Comparison of ENCODE assay signal across 9 cellular contexts in the genomic region with DNA sequence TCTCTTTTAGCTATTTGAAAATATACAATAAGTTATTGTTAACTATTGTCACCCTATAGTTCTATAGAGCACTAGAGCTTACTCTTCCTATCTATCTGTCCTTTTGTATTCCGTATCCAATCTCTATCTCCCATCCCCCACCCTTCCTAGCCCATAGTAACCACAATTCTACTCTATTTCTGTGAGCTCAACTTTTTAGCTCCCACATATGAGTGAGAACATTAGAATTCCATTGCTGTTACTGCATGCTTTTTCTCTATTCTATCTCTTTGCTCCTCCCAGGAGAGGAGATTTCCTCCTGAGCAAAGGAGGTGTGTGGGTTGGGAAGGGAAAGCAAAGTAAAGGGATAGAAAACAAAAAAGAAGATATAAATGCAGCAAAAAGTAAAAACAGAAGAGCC.
DNase-seq lines count a peak whose midpoint lies in the region; ATAC-seq and TF ChIP-seq lines count a peak whose summit lies in the region.
"Had no signal": no experiment of that assay in that cellular context is flagged by ENCODE, and none has a peak within 500 bp of the region (broad histone marks: within the 10 kb centered on the region; RNA-seq: fewer than 3 reads in every experiment).

No MANE protein-coding gene starts in this region.

- H3K9me3 Mint-ChIP-seq in chondrocyte (ENCODE audit: low read depth), result no peaks in the 10 kb centered on the region
- H3K9me3 Mint-ChIP-seq in mesothelial cell of epicardium, result no peaks in the 10 kb centered on the region

- TF ChIP-seq POLR2A in heart left ventricle (IDR thresholded peaks at IDR 0.05), result no peak
- no peak for TF ChIP-seq POLR2A in uterus (IDR thresholded peaks at IDR 0.05)

- H3K27me3 ChIP-seq in heart left ventricle (no peaks in the 10 kb centered on the region), uterus (no peaks in the 10 kb centered on the region)

- peak overlapping the region in 1 of 12 donors; percentile 6 for H3K4me3 ChIP-seq in heart left ventricle
- no peak overlapping the region for H3K4me3 ChIP-seq in uterus

- intact Hi-C loops in heart left ventricle (cut with DNase I) (no loop called here), Right ventricle myocardium inferior (cut with DNase I) (loop anchor here (10.0 kb wide), 1 partner anchor 65 kb away; no protein-coding TSS in a partner anchor), uterus (cut with DNase I; ENCODE audit: low total_unique reads) (no loop called here)

- peak overlapping the region; percentile 91 for H3K27ac Mint-ChIP-seq in chondrocyte (ENCODE audit: unreplicated experiment)
- peak overlapping the region; percentile 52 for H3K27ac Mint-ChIP-seq in mesothelial cell of epicardium

- WGBS in heart left ventricle, 4 donors, result 62 to 74% (median 66%) methylated on average over 1 of the region's 1 CpG

- H3K27me3 Mint-ChIP-seq in chondrocyte (ENCODE audit: low read depth), result no peaks in the 10 kb centered on the region
- H3K27me3 Mint-ChIP-seq in mesothelial cell of epicardium (ENCODE audit: low read depth), result no peaks in the 10 kb centered on the region

- no peaks in the 10 kb centered on the region for H3K36me3 Mint-ChIP-seq in chondrocyte (ENCODE audit: low read depth)
- no peaks in the 10 kb centered on the region for H3K36me3 Mint-ChIP-seq in mesothelial cell of epicardium

- H3K4me3 Mint-ChIP-seq in chondrocyte (ENCODE audit: unreplicated experiment) (no peak overlapping the region), mesothelial cell of epicardium (no peak overlapping the region)

- DNase-seq in heart left ventricle (no peak), Right ventricle myocardium inferior (ENCODE audit: missing footprints) (no peak), chondrocyte (ENCODE audit: low spot score) (no peak), mesothelial cell of epicardium (ENCODE audit: low spot score in 2 of 2, unreplicated experiment in 2 of 2) (no peak), uterus (no peak), GM10266 (ENCODE audit: extremely low spot score) (no peak), NCI-H748 treated with DMSO at 0.1 percent for 48 hours (lab: John Stamatoyannopoulos, UW) (no peak)
- DNase-seq: activated CD8-positive, alpha-beta memory T cell treated with anti-CD3 and anti-CD28 coated beads for 24 hours had no signal

- peak overlapping the region in 10 of 12 donors; percentile 58 to 92 (median 74) for H3K27ac ChIP-seq in heart left ventricle
- H3K27ac ChIP-seq in uterus, result peak overlapping the region; percentile 70 to 78

- ATAC-seq in heart left ventricle, result peak in 2 of 4 donors; percentile 32 to 60
- no peak for ATAC-seq in Right ventricle myocardium inferior
- ATAC-seq in HG03520 (IDR thresholded peaks at IDR 0.05; ENCODE audit: unreplicated experiment), result no peak

- H3K4me1 ChIP-seq in heart left ventricle (peaks cover 0 to 44% (median 24%) of the 10 kb centered on the region in 12 donors), uterus (peaks cover 0 to 13% of the 10 kb centered on the region in 2 donors)

- H3K9me3 ChIP-seq in heart left ventricle (no peaks in the 10 kb centered on the region), uterus (no peaks in the 10 kb centered on the region)

- no peaks in the 10 kb centered on the region for H3K36me3 ChIP-seq in heart left ventricle
- H3K36me3 ChIP-seq in uterus, result no peaks in the 10 kb centered on the region

- H3K4me1 Mint-ChIP-seq in chondrocyte (ENCODE audit: low read depth), result peaks cover 36% of the 10 kb centered on the region
- peaks cover 23% of the 10 kb centered on the region for H3K4me1 Mint-ChIP-seq in mesothelial cell of epicardium

- no peak for TF ChIP-seq CTCF in heart left ventricle (IDR thresholded peaks at IDR 0.05)
- TF ChIP-seq CTCF in chondrocyte (IDR thresholded peaks at IDR 0.05), result no peak
- no peak for TF ChIP-seq CTCF in mesothelial cell of epicardium (IDR thresholded peaks at IDR 0.05; ENCODE audit: unreplicated experiment)
- no peak for TF ChIP-seq CTCF in uterus (IDR thresholded peaks at IDR 0.05)
- TF ChIP-seq CTCF in GM10266 (IDR thresholded peaks at IDR 0.05; ENCODE audit: control insufficient read depth, insufficient read depth, low read depth, missing control alignments), result no peak
